ENCODE assay signal across 1 cellular context in the genomic region with DNA sequence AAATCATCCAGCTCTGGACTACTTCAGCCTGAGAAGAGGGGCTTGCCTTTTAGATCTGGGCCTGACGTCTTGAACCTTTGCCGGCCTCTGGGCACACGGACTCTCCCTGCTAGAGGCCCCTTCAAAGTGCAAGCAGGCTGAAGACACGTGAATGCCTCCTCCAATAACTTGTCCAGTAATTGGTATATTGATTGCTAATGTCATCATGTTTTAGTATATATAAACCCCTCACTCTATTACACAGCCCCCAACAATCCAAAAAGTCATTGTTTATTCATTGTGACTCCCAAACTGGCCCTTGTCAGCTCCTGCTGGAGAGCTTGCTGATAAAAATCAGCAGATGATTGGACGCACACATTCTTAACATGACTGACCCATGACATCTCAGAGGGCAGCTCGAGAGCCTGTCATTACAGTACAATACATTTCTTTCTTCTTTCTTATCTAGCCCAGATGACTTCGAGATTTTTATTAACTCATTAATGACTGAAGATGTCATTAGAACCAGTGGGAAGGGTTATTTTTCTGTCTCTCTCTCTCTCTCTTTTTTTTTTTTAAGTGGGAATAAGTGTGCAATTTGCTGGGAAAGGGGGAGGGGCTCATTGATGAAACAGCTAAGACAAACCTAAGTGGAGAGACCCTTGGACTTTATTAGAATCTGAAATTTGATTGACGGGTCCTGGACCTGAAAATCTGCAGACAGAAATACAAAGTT.
A peak's percentile ranks its signal among the peaks of the same experiment; 100 is the strongest.
TF ChIP-seq lines count a peak whose summit lies in the region.

No MANE protein-coding gene starts in this region.

TF ChIP-seq in HEK293, 187 proteins besides CTCF, POLR2A, EP300 and RAD21 (continued from another document):
- TF ChIP-seq ZNF398 (tag by site-specific recombination; IDR thresholded peaks at IDR 0.05) (no peak), ZNF701 (tag by site-specific recombination; IDR thresholded peaks at IDR 0.05) (no peak), ZNF510 (tag by site-specific recombination; IDR thresholded peaks at IDR 0.05; ENCODE audit: insufficient replicate concordance) (no peak), ZNF596 (tag by site-specific recombination; IDR thresholded peaks at IDR 0.05) (0 out of 2 replicates have a peak, but pooled peaks have one; percentile 11), ZNF76 (tag by site-specific recombination; IDR thresholded peaks at IDR 0.05; ENCODE audit: borderline replicate concordance, low read depth) (no peak), ZNF341 (tag by site-specific recombination; IDR thresholded peaks at IDR 0.05; ENCODE audit: low read depth) (peak; percentile 60), ZIC2 (tag by site-specific recombination; IDR thresholded peaks at IDR 0.05) (no peak), ZBTB21 (tag by site-specific recombination; IDR thresholded peaks at IDR 0.05) (no peak), PRDM2 (tag by site-specific recombination; IDR thresholded peaks at IDR 0.05; ENCODE audit: borderline replicate concordance) (no peak), ZNF626 (tag by site-specific recombination; IDR thresholded peaks at IDR 0.05) (no peak), ZNF791 (tag by site-specific recombination; IDR thresholded peaks at IDR 0.05) (no peak), ZBTB20 (tag by site-specific recombination; IDR thresholded peaks at IDR 0.05) (peak; percentile 13; the same call in 1 of the 2 replicates), ZFP41 (tag by site-specific recombination; IDR thresholded peaks at IDR 0.05; ENCODE audit: borderline replicate concordance) (no peak), ZNF776 (tag by site-specific recombination; IDR thresholded peaks at IDR 0.05; ENCODE audit: borderline replicate concordance) (no peak), MZF1 (tag by site-specific recombination; IDR thresholded peaks at IDR 0.05; ENCODE audit: borderline replicate concordance) (no peak), ZBTB44 (tag by site-specific recombination; IDR thresholded peaks at IDR 0.05) (no peak), ZNF548 (tag by site-specific recombination; IDR thresholded peaks at IDR 0.05) (no peak), ZNF629 (tag by site-specific recombination; IDR thresholded peaks at IDR 0.05) (no peak), TRIM28 (IDR thresholded peaks at IDR 0.05; ENCODE audit: borderline replicate concordance, low read length) (no peak), ZNF394 (tag by site-specific recombination; IDR thresholded peaks at IDR 0.05; ENCODE audit: borderline replicate concordance) (no peak), ZNF704 (tag by site-specific recombination; IDR thresholded peaks at IDR 0.05) (no peak), ZNF426 (tag by site-specific recombination; IDR thresholded peaks at IDR 0.05) (no peak), ZEB2 (tag by site-specific recombination; IDR thresholded peaks at IDR 0.05) (0 out of 2 replicates have a peak, but pooled peaks have one; percentile 14), GLIS1 (tag by site-specific recombination; IDR thresholded peaks at IDR 0.05) (no peak)
- TF ChIP-seq, protein P1, sequence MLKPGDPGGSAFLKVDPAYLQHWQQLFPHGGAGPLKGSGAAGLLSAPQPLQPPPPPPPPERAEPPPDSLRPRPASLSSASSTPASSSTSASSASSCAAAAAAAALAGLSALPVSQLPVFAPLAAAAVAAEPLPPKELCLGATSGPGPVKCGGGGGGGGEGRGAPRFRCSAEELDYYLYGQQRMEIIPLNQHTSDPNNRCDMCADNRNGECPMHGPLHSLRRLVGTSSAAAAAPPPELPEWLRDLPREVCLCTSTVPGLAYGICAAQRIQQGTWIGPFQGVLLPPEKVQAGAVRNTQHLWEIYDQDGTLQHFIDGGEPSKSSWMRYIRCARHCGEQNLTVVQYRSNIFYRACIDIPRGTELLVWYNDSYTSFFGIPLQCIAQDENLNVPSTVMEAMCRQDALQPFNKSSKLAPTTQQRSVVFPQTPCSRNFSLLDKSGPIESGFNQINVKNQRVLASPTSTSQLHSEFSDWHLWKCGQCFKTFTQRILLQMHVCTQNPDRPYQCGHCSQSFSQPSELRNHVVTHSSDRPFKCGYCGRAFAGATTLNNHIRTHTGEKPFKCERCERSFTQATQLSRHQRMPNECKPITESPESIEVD (tag by site-specific recombination; IDR thresholded peaks at IDR 0.05), result no peak
- TF ChIP-seq, protein P2, sequence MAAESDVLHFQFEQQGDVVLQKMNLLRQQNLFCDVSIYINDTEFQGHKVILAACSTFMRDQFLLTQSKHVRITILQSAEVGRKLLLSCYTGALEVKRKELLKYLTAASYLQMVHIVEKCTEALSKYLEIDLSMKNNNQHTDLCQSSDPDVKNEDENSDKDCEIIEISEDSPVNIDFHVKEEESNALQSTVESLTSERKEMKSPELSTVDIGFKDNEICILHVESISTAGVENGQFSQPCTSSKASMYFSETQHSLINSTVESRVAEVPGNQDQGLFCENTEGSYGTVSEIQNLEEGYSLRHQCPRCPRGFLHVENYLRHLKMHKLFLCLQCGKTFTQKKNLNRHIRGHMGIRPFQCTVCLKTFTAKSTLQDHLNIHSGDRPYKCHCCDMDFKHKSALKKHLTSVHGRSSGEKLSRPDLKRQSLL (tag by site-specific recombination; IDR thresholded peaks at IDR 0.05), result no peak
